ENCODE assay signal across 25 cellular contexts in genomic region chrX:44428989-44429627, GRCh38.
DNase-seq lines count a peak whose midpoint lies in the region; ATAC-seq, FAIRE-seq and TF ChIP-seq lines count a peak whose summit lies in the region.
"Had no signal": no experiment of that assay in that cellular context is flagged by ENCODE, and none has a peak within 500 bp of the region (broad histone marks: within the 10 kb centered on the region; RNA-seq: fewer than 3 reads in every experiment).

No MANE protein-coding gene starts in this region.

- peak; percentile 23 to 29 for DNase-seq in activated T-cell treated with anti-CD3 and anti-CD28 coated beads, Interleukin-2, amount 50 U/mL, for 72 hours
- DNase-seq in activated T-cell treated with anti-CD3 and anti-CD28 coated beads, Interleukin-2, amount 50 U/mL, for 24 hours: no peak
- DNase-seq in NOMO-1 treated with dmso at 0.1 percent for 144 hours (lab: John Stamatoyannopoulos, UW; ENCODE audit: unreplicated experiment) (peak; percentile 3), bronchial epithelial cell (ENCODE audit: low read depth) (peak; percentile 53), substantia nigra (lab: John Stamatoyannopoulos, UW) (no peak), iPS-NIHi11 (ENCODE audit: low spot score) (no peak), AG08395 (ENCODE audit: low spot score) (no peak)
- DNase-seq in stimulated activated CD8-positive, alpha-beta memory T cell treated with anti-CD3 and anti-CD28 coated beads, Interleukin-4, amount 100 ng/mL, for 48 hours: peak; percentile 23
- DNase-seq: activated naive CD4-positive, alpha-beta T cell treated with anti-CD3 and anti-CD28 coated beads, Interleukin-2, amount 10 ng/mL, durations not matched to agents 7 days and 5 days; aorta; CD4-positive, CD25-positive, alpha-beta regulatory T cell; DMS153; GOT3; NCI-H1092; NCI-H2029; NCI-H510A; nephron progenitor cell; posterior cingulate gyrus; stimulated activated naive CD4-positive, alpha-beta T cell; SW 1271; thyroid gland had no signal

- no peak overlapping the region for H3K4me3 ChIP-seq in bronchial epithelial cell (ENCODE audit: low read depth, low read length)
- H3K4me3 ChIP-seq: thyroid gland had no signal

- H3K27ac ChIP-seq in substantia nigra (ENCODE audit: low read depth, low read length, poor library complexity, severe bottlenecking): no peak overlapping the region
- H3K27ac ChIP-seq: RWPE1, thyroid gland had no signal

- H3K27me3 ChIP-seq in bronchial epithelial cell (ENCODE audit: control insufficient read depth, insufficient read depth, low read length): no peaks in the 10 kb centered on the region
- H3K27me3 ChIP-seq: thyroid gland had no signal

- no peak for FAIRE-seq in bronchial epithelial cell (lab: Jason Lieb, UNC)
- FAIRE-seq: GM19239 had no signal

- no peaks in the 10 kb centered on the region for H3K36me3 ChIP-seq in bronchial epithelial cell (ENCODE audit: control insufficient read depth, insufficient read depth, low read length)
- H3K36me3 ChIP-seq: thyroid gland had no signal

- peaks cover 54% of the 10 kb centered on the region for H3K27me3 Mint-ChIP-seq in activated T-cell treated with anti-CD3 and anti-CD28 coated beads, Interleukin-2, amount 50 U/mL, for 72 hours (ENCODE audit: low read depth)
- peaks cover 35% of the 10 kb centered on the region for H3K27me3 Mint-ChIP-seq in activated T-cell treated with anti-CD3 and anti-CD28 coated beads, Interleukin-2, amount 50 U/mL, for 24 hours
- H3K27me3 Mint-ChIP-seq: activated naive CD4-positive, alpha-beta T cell treated with anti-CD3 and anti-CD28 coated beads, Interleukin-2, amount 10 ng/mL, durations not matched to agents 7 days and 5 days had no signal

- peak; percentile 92 to 94 for ATAC-seq in activated T-cell treated with anti-CD3 and anti-CD28 coated beads, Interleukin-2, amount 50 U/mL, for 72 hours (replicated peaks in 1 of 2)

- H3K9me3 Mint-ChIP-seq in activated T-cell treated with anti-CD3 and anti-CD28 coated beads, Interleukin-2, amount 50 U/mL, for 72 hours: peaks cover 0 to 1% of the 10 kb centered on the region in 2 donors
- no peaks in the 10 kb centered on the region for H3K9me3 Mint-ChIP-seq in activated T-cell treated with anti-CD3 and anti-CD28 coated beads, Interleukin-2, amount 50 U/mL, for 24 hours
- H3K9me3 Mint-ChIP-seq: activated naive CD4-positive, alpha-beta T cell treated with anti-CD3 and anti-CD28 coated beads, Interleukin-2, amount 10 ng/mL, durations not matched to agents 7 days and 5 days; central memory CD8-positive, alpha-beta T cell had no signal

- H3K27ac Mint-ChIP-seq in activated T-cell treated with anti-CD3 and anti-CD28 coated beads, Interleukin-2, amount 50 U/mL, for 72 hours: peak overlapping the region; percentile 31
- no peak overlapping the region for H3K27ac Mint-ChIP-seq in activated T-cell treated with anti-CD3 and anti-CD28 coated beads, Interleukin-2, amount 50 U/mL, for 24 hours
- H3K27ac Mint-ChIP-seq: activated naive CD4-positive, alpha-beta T cell treated with anti-CD3 and anti-CD28 coated beads, Interleukin-2, amount 10 ng/mL, durations not matched to agents 7 days and 5 days; mesothelial cell of epicardium; nephron progenitor cell had no signal

- H3K4me3 Mint-ChIP-seq in activated T-cell treated with anti-CD3 and anti-CD28 coated beads, Interleukin-2, amount 50 U/mL, for 72 hours: no peak overlapping the region
- H3K4me3 Mint-ChIP-seq in activated T-cell treated with anti-CD3 and anti-CD28 coated beads, Interleukin-2, amount 50 U/mL, for 24 hours: no peak overlapping the region
- H3K4me3 Mint-ChIP-seq: activated naive CD4-positive, alpha-beta T cell treated with anti-CD3 and anti-CD28 coated beads, Interleukin-2, amount 10 ng/mL, durations not matched to agents 7 days and 5 days; CD4-positive, CD25-positive, alpha-beta regulatory T cell; central memory CD8-positive, alpha-beta T cell; mesothelial cell of epicardium; nephron progenitor cell had no signal

- H3K4me1 Mint-ChIP-seq in activated T-cell treated with anti-CD3 and anti-CD28 coated beads, Interleukin-2, amount 50 U/mL, for 72 hours (ENCODE audit: low read depth): peaks cover 9% of the 10 kb centered on the region
- H3K4me1 Mint-ChIP-seq in activated T-cell treated with anti-CD3 and anti-CD28 coated beads, Interleukin-2, amount 50 U/mL, for 24 hours (ENCODE audit: low read depth): no peaks in the 10 kb centered on the region
- H3K4me1 Mint-ChIP-seq: activated naive CD4-positive, alpha-beta T cell treated with anti-CD3 and anti-CD28 coated beads, Interleukin-2, amount 10 ng/mL, durations not matched to agents 7 days and 5 days; CD4-positive, CD25-positive, alpha-beta regulatory T cell; central memory CD8-positive, alpha-beta T cell; mesothelial cell of epicardium; nephron progenitor cell had no signal

- peaks cover 0 to 3% of the 10 kb centered on the region in 2 donors for H3K36me3 Mint-ChIP-seq in activated T-cell treated with anti-CD3 and anti-CD28 coated beads, Interleukin-2, amount 50 U/mL, for 72 hours (ENCODE audit: insufficient read depth in 2 of 2)
- H3K36me3 Mint-ChIP-seq in activated T-cell treated with anti-CD3 and anti-CD28 coated beads, Interleukin-2, amount 50 U/mL, for 24 hours (ENCODE audit: low read depth): no peaks in the 10 kb centered on the region
- H3K36me3 Mint-ChIP-seq: activated naive CD4-positive, alpha-beta T cell treated with anti-CD3 and anti-CD28 coated beads, Interleukin-2, amount 10 ng/mL, durations not matched to agents 7 days and 5 days; CD4-positive, CD25-positive, alpha-beta regulatory T cell; mesothelial cell of epicardium had no signal

- no peak for TF ChIP-seq CTCF in bronchial epithelial cell (IDR thresholded peaks at IDR 0.05; ENCODE audit: insufficient read depth, low read length, severe bottlenecking)

Comparison
In these comparisons a context has a peak if more than half of its experiments do, and no peak if none do; other contexts are left out.
1. DNase-seq: peak in activated T-cell treated with anti-CD3 and anti-CD28 coated beads, Interleukin-2, amount 50 U/mL, for 72 hours (2 of 2), NOMO-1 treated with dmso at 0.1 percent for 144 hours (single experiment), bronchial epithelial cell (single experiment) and stimulated activated CD8-positive, alpha-beta memory T cell treated with anti-CD3 and anti-CD28 coated beads, Interleukin-4, amount 100 ng/mL, for 48 hours (single experiment); none in activated T-cell treated with anti-CD3 and anti-CD28 coated beads, Interleukin-2, amount 50 U/mL, for 24 hours (single experiment), substantia nigra (0 of 49), iPS-NIHi11 (single experiment) and AG08395 (single experiment).